ENCODE assay signal across 19 cellular contexts in the genomic region with DNA sequence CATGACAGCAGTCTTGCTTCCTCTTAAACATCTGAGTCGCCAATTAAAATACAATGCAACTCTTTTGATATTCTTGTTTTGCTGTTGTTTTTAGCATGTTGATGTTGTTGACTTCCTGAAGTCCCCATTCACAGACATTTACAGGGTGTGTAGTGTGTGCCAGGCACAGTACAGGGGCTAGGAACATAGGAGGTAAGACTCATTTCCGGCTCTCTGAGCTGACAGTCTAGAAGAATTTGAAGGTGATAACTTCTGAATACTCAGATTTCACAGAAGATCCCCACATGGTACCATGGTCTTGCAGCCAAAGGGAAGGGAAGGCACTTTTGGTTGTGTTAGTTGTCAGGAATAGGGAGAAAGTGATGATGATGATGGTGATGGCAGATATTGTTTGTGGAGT. TPM values are rescaled to one million over a fixed set of nuclear protein-coding genes. Genes with fewer than 3 reads are reported as not detected.
A peak's percentile ranks its signal among the peaks of the same experiment; 100 is the strongest.
DNase-seq lines count a peak whose midpoint lies in the region; ATAC-seq and TF ChIP-seq lines count a peak whose summit lies in the region.
"Had no signal": no experiment of that assay in that cellular context is flagged by ENCODE, and none has a peak within 500 bp of the region (broad histone marks: within the 10 kb centered on the region; RNA-seq: fewer than 3 reads in every experiment).

No MANE protein-coding gene starts in this region.

- peaks cover 36% of the 10 kb centered on the region for H3K36me3 Mint-ChIP-seq in CD4-positive, alpha-beta T cell (ENCODE audit: low read depth)
- no peaks in the 10 kb centered on the region for H3K36me3 Mint-ChIP-seq in dendritic cell treated with granulocyte-macrophage colony-stimulating factor and Interleukin-4, amounts not matched to agents 40 ng/mL and 50 ng/mL, for 4 days (ENCODE audit: low read depth)
- peaks cover 14 to 24% of the 10 kb centered on the region in 2 donors for H3K36me3 Mint-ChIP-seq in stimulated activated naive B cell treated with anti-CD40 and anti-IgM and Interleukin-4, amounts not matched to agents 10 μg/mL and 1 μg/mL and 100 μg/mL, for 72 hours
- H3K36me3 Mint-ChIP-seq in activated naive CD8-positive, alpha-beta T cell treated with anti-CD3 and anti-CD28 coated beads, Interleukin-2, amount 50 U/mL, for 24 hours (ENCODE audit: low read depth), result peaks cover 13% of the 10 kb centered on the region

- POLR2A ChIA-PET in CD4-positive, alpha-beta T cell (lab: Charles Lee), result no interaction called here

- H3K27ac Mint-ChIP-seq in CD4-positive, alpha-beta T cell, result peak overlapping the region; percentile 18
- H3K27ac Mint-ChIP-seq in dendritic cell treated with granulocyte-macrophage colony-stimulating factor and Interleukin-4, amounts not matched to agents 40 ng/mL and 50 ng/mL, for 4 days, result peak overlapping the region; percentile 72
- peak overlapping the region; percentile 60 for H3K27ac Mint-ChIP-seq in stimulated activated naive B cell treated with anti-CD40 and anti-IgM and Interleukin-4, amounts not matched to agents 10 μg/mL and 1 μg/mL and 100 μg/mL, for 72 hours
- H3K27ac Mint-ChIP-seq in activated naive CD8-positive, alpha-beta T cell treated with anti-CD3 and anti-CD28 coated beads, Interleukin-2, amount 50 U/mL, for 24 hours, result no peak overlapping the region

- no peak for TF ChIP-seq CTCF in CD4-positive, alpha-beta T cell (IDR thresholded peaks at IDR 0.05)

- no peaks in the 10 kb centered on the region for H3K4me1 Mint-ChIP-seq in CD4-positive, alpha-beta T cell (ENCODE audit: low read depth)
- H3K4me1 Mint-ChIP-seq in dendritic cell treated with granulocyte-macrophage colony-stimulating factor and Interleukin-4, amounts not matched to agents 40 ng/mL and 50 ng/mL, for 4 days (ENCODE audit: low read depth), result peaks cover 34% of the 10 kb centered on the region
- peaks cover 9 to 10% of the 10 kb centered on the region in 2 donors for H3K4me1 Mint-ChIP-seq in stimulated activated naive B cell treated with anti-CD40 and anti-IgM and Interleukin-4, amounts not matched to agents 10 μg/mL and 1 μg/mL and 100 μg/mL, for 72 hours
- H3K4me1 Mint-ChIP-seq in activated naive CD8-positive, alpha-beta T cell treated with anti-CD3 and anti-CD28 coated beads, Interleukin-2, amount 50 U/mL, for 24 hours, result no peaks in the 10 kb centered on the region

- no peak overlapping the region for H3K4me3 Mint-ChIP-seq in CD4-positive, alpha-beta T cell
- peak overlapping the region; percentile 0 for H3K4me3 Mint-ChIP-seq in dendritic cell treated with granulocyte-macrophage colony-stimulating factor and Interleukin-4, amounts not matched to agents 40 ng/mL and 50 ng/mL, for 4 days
- H3K4me3 Mint-ChIP-seq in stimulated activated naive B cell treated with anti-CD40 and anti-IgM and Interleukin-4, amounts not matched to agents 10 μg/mL and 1 μg/mL and 100 μg/mL, for 72 hours, result no peak overlapping the region
- H3K4me3 Mint-ChIP-seq in activated naive CD8-positive, alpha-beta T cell treated with anti-CD3 and anti-CD28 coated beads, Interleukin-2, amount 50 U/mL, for 24 hours, result no peak overlapping the region
- H3K4me3 Mint-ChIP-seq: CD4-positive, CD25-positive, alpha-beta regulatory T cell; IgD-negative memory B cell had no signal

- CTCF ChIA-PET in CD4-positive, alpha-beta T cell (lab: Charles Lee), result no interaction called here

- no peaks in the 10 kb centered on the region for H3K27me3 Mint-ChIP-seq in CD4-positive, alpha-beta T cell
- no peaks in the 10 kb centered on the region for H3K27me3 Mint-ChIP-seq in dendritic cell treated with granulocyte-macrophage colony-stimulating factor and Interleukin-4, amounts not matched to agents 40 ng/mL and 50 ng/mL, for 4 days
- no peaks in the 10 kb centered on the region for H3K27me3 Mint-ChIP-seq in stimulated activated naive B cell treated with anti-CD40 and anti-IgM and Interleukin-4, amounts not matched to agents 10 μg/mL and 1 μg/mL and 100 μg/mL, for 72 hours
- no peaks in the 10 kb centered on the region for H3K27me3 Mint-ChIP-seq in activated naive CD8-positive, alpha-beta T cell treated with anti-CD3 and anti-CD28 coated beads, Interleukin-2, amount 50 U/mL, for 24 hours
- H3K27me3 Mint-ChIP-seq: CD4-positive, CD25-positive, alpha-beta regulatory T cell; IgD-negative memory B cell had no signal

- H3K27ac ChIP-seq in CD4-positive, alpha-beta T cell (ENCODE audit: low read depth, low read length), result no peak overlapping the region

- H3K9me3 Mint-ChIP-seq in CD4-positive, alpha-beta T cell, result no peaks in the 10 kb centered on the region
- H3K9me3 Mint-ChIP-seq in dendritic cell treated with granulocyte-macrophage colony-stimulating factor and Interleukin-4, amounts not matched to agents 40 ng/mL and 50 ng/mL, for 4 days, result no peaks in the 10 kb centered on the region
- no peaks in the 10 kb centered on the region for H3K9me3 Mint-ChIP-seq in stimulated activated naive B cell treated with anti-CD40 and anti-IgM and Interleukin-4, amounts not matched to agents 10 μg/mL and 1 μg/mL and 100 μg/mL, for 72 hours
- no peaks in the 10 kb centered on the region for H3K9me3 Mint-ChIP-seq in activated naive CD8-positive, alpha-beta T cell treated with anti-CD3 and anti-CD28 coated beads, Interleukin-2, amount 50 U/mL, for 24 hours
- H3K9me3 Mint-ChIP-seq: IgD-negative memory B cell had no signal

- no peak for ATAC-seq in CD4-positive, alpha-beta T cell (ENCODE audit: poor library complexity)
- ATAC-seq in HG02885 (IDR thresholded peaks at IDR 0.05; ENCODE audit: poor library complexity, unreplicated experiment) (peak; percentile 62), GM18870 (IDR thresholded peaks at IDR 0.05; ENCODE audit: unreplicated experiment) (no peak)
- ATAC-seq in stimulated activated naive B cell treated with anti-CD40 and anti-IgM and Interleukin-4, amounts not matched to agents 10 μg/mL and 1 μg/mL and 100 μg/mL, for 72 hours (replicated peaks), result no peak
- no peak for ATAC-seq in activated naive CD8-positive, alpha-beta T cell treated with anti-CD3 and anti-CD28 coated beads, Interleukin-2, amount 50 U/mL, for 24 hours

- intact Hi-C loops in CD4-positive, alpha-beta T cell (cut with DNase I, micrococcal nuclease), result no loop called here
- intact Hi-C loops in dendritic cell treated with granulocyte-macrophage colony-stimulating factor and Interleukin-4, amounts not matched to agents 40 ng/mL and 50 ng/mL, for 4 days (cut with micrococcal nuclease), result loop anchor here (5.0 kb wide), 1 partner anchor 46 kb away; a partner anchor contains a TSS

- no peaks in the 10 kb centered on the region for H3K27me3 ChIP-seq in CD4-positive, alpha-beta T cell (ENCODE audit: control insufficient read depth, insufficient read depth, low read length)

- DNase-seq in CD4-positive, alpha-beta T cell, result no peak
- DNase-seq in stimulated activated naive B cell treated with anti-CD40 and anti-IgM and Interleukin-4, amounts not matched to agents 10 μg/mL and 1 μg/mL and 100 μg/mL, for 72 hours, result no peak
- no peak for DNase-seq in RKO (ENCODE audit: low spot score)
- no peak for DNase-seq in activated naive CD8-positive, alpha-beta T cell treated with anti-CD3 and anti-CD28 coated beads, Interleukin-2, amount 50 U/mL, for 24 hours
- DNase-seq: Caco-2; CD4-positive, CD25-positive, alpha-beta regulatory T cell; H7; Kasumi-1; MM.1S; NCI-H1092; NCI-H1436 treated with DMSO at 0.1 percent for 48 hours; NCI-H2029; NCI-H2171; NCI-H526; Right ventricle myocardium superior had no signal

- no peaks in the 10 kb centered on the region for H3K9me3 ChIP-seq in CD4-positive, alpha-beta T cell (ENCODE audit: control insufficient read depth, low read length)
- H3K9me3 ChIP-seq: Caco-2 had no signal

RNA-seq across cellular contexts. Expression of a gene that starts 45.1 kb away (rescaled TPM):
- 1 to 10 TPM; 4.3 to 4.8 TPM for total RNA-seq in CD4-positive, alpha-beta T cell
